Comparison of ENCODE assay signal across 18 cellular contexts in the genomic region with DNA sequence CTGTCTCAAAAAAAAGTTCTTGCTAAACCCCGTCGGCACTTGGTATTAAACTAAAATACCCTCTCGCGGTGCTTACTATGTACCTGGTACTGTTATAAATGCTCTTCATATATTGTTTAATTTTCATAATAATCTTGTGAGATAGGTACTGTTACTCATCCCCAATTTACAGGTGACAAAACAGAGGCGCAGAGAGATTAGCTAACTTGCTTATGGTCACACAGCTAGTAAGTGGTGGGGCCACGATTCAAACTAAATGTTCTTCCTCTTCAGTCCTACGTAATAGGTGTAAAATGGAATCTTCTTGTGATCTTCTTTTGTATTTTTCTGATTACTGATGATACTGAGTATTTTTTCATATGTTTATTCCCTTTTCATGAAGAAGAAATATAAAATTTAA.
"Had no signal": no experiment of that assay in that cellular context is flagged by ENCODE, and none has a peak within 500 bp of the region (broad histone marks: within the 10 kb centered on the region; RNA-seq: fewer than 3 reads in every experiment).

No MANE protein-coding gene starts in this region.

- H3K27me3 Mint-ChIP-seq: effector memory CD8-positive, alpha-beta T cell; stimulated activated naive CD8-positive, alpha-beta T cell treated with anti-CD3 and anti-CD28 coated beads, Interleukin-15, amount 100 ng/mL, for 72 hours had no signal

- H3K27ac Mint-ChIP-seq: stimulated activated naive CD8-positive, alpha-beta T cell treated with anti-CD3 and anti-CD28 coated beads, Interleukin-15, amount 100 ng/mL, for 72 hours had no signal

- FAIRE-seq: urothelium cell line had no signal

- H3K9me3 Mint-ChIP-seq: effector memory CD8-positive, alpha-beta T cell; stimulated activated naive CD8-positive, alpha-beta T cell treated with anti-CD3 and anti-CD28 coated beads, Interleukin-15, amount 100 ng/mL, for 72 hours had no signal

- ATAC-seq: body of pancreas; effector memory CD8-positive, alpha-beta T cell; gastrocnemius medialis; left lobe of liver; stimulated activated naive CD8-positive, alpha-beta T cell treated with anti-CD3 and anti-CD28 coated beads, Interleukin-15, amount 100 ng/mL, for 72 hours had no signal

- H3K9me3 ChIP-seq: body of pancreas, gastrocnemius medialis, heart right ventricle, ovary, sigmoid colon had no signal

- H3K27me3 ChIP-seq: body of pancreas, gastrocnemius medialis, heart right ventricle, ovary, sigmoid colon had no signal

- H3K4me1 ChIP-seq: body of pancreas had no signal

- H3K4me3 Mint-ChIP-seq: stimulated activated naive CD8-positive, alpha-beta T cell treated with anti-CD3 and anti-CD28 coated beads, Interleukin-15, amount 100 ng/mL, for 72 hours had no signal

- H3K27ac ChIP-seq: body of pancreas, epithelial cell of prostate, gastrocnemius medialis, ovary, sigmoid colon had no signal

- DNase-seq: activated CD4-positive, alpha-beta T cell treated with anti-CD3 and anti-CD28 coated beads, Interleukin-2, amount 50 U/mL, for 48 hours; activated CD4-positive, CD25-positive, alpha-beta regulatory T cell treated with anti-CD3 and anti-CD28 coated beads, Interleukin-2, amount 50 U/mL, for 72 hours; activated naive CD4-positive, alpha-beta T cell treated with anti-CD3 and anti-CD28 coated beads, Interleukin-2, amount 50 U/mL, for 16 hours; body of pancreas; central memory CD4-positive, alpha-beta T cell; cortex of kidney; effector memory CD8-positive, alpha-beta T cell; gastrocnemius medialis; heart right ventricle; islet precursor cell; ovary; sigmoid colon; stimulated activated CD4-positive, alpha-beta T cell treated with anti-CD3 and anti-CD28 coated beads, Interleukin-2, amount 100 ng/mL, for 48 hours; stimulated activated CD8-positive, alpha-beta memory T cell treated with anti-CD3 and anti-CD28 coated beads, Interleukin-4, amount 100 ng/mL, for 48 hours; stimulated activated naive CD8-positive, alpha-beta T cell treated with anti-CD3 and anti-CD28 coated beads, Interleukin-15, amount 100 ng/mL, for 72 hours had no signal

- H3K36me3 ChIP-seq: gastrocnemius medialis, heart right ventricle, ovary, sigmoid colon had no signal

- H3K4me3 ChIP-seq: body of pancreas, gastrocnemius medialis, heart right ventricle, ovary, sigmoid colon had no signal
